19 cellular contexts compared by ENCODE assay signal in the genomic region with DNA sequence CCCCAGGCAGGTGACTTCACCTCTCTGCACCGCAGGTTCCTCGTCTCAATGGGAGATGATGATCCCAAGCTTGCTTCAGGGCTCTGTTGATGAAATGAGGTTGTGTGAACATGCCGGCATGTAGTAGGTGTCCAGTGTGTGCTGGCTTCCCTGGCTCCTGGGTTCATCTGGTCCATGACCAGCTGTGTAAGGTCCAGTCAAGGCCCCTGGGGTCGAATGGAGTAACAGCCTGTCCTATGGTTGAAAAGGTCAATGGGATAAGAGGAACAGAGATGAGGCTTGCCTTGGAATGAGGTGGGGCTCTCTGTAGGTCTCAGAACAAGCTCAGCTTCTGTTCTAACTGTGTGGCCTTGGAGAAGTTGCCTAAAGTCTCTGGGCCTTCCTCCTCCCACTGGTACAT. TPM values are rescaled to one million over a fixed set of nuclear protein-coding genes. Genes with fewer than 3 reads are reported as not detected.
DNase-seq lines count a peak whose midpoint lies in the region; ATAC-seq and TF ChIP-seq lines count a peak whose summit lies in the region.
"Had no signal": no experiment of that assay in that cellular context is flagged by ENCODE, and none has a peak within 500 bp of the region (broad histone marks: within the 10 kb centered on the region; RNA-seq: fewer than 3 reads in every experiment).

No MANE protein-coding gene starts in this region.

- CTCF ChIA-PET in HEK293 (lab: Yijun Ruan, JAX) = interaction anchor here (0.6 to 1.4 kb wide), 5 partner anchors 17 to 323 kb away, joined by 3 to 7 read pairs (median 3); no protein-coding TSS in a partner anchor

- H3K4me3 Mint-ChIP-seq in CD14-positive monocyte = no peak overlapping the region
- H3K4me3 Mint-ChIP-seq in activated naive CD8-positive, alpha-beta T cell = no peak overlapping the region
- H3K4me3 Mint-ChIP-seq: stimulated activated naive CD8-positive, alpha-beta T cell treated with anti-CD3 and anti-CD28 coated beads, Interleukin-15, amount 100 ng/mL, for 72 hours had no signal

- H3K27me3 ChIP-seq in lower lobe of right lung (ENCODE audit: low read depth) = no peaks in the 10 kb centered on the region
- H3K27me3 ChIP-seq in transverse colon = no peaks in the 10 kb centered on the region
- H3K27me3 ChIP-seq: cardiac muscle cell, right lobe of liver, vagina had no signal

- WGBS in transverse colon (ENCODE audit: low coverage in 1 of 2), 2 donors = 90 to 92% methylated on average over 3 to 4 of the region's 4 CpGs

- peak; percentile 17 to 46 for ATAC-seq in lower lobe of right lung
- ATAC-seq: right lobe of liver; stimulated activated naive CD8-positive, alpha-beta T cell treated with anti-CD3 and anti-CD28 coated beads, Interleukin-15, amount 100 ng/mL, for 72 hours had no signal

- in situ Hi-C loops in transverse colon (cut with MboI; ENCODE audit: low pct_ligation_motif_present in 1 of 4, low pct_unique_long_range_greater_than_20kb in 1 of 4, low sequenced_read_pairs in 3 of 4) = no loop called here

- H3K36me3 Mint-ChIP-seq in CD14-positive monocyte = peaks cover 91 to 98% of the 10 kb centered on the region in 2 donors
- peaks cover 2% of the 10 kb centered on the region for H3K36me3 Mint-ChIP-seq in activated naive CD8-positive, alpha-beta T cell

- no peaks in the 10 kb centered on the region for H3K9me3 Mint-ChIP-seq in CD14-positive monocyte
- no peaks in the 10 kb centered on the region for H3K9me3 Mint-ChIP-seq in activated naive CD8-positive, alpha-beta T cell (ENCODE audit: low read depth)
- H3K9me3 Mint-ChIP-seq: stimulated activated naive CD8-positive, alpha-beta T cell treated with anti-CD3 and anti-CD28 coated beads, Interleukin-15, amount 100 ng/mL, for 72 hours had no signal

- H3K27me3 Mint-ChIP-seq in CD14-positive monocyte (ENCODE audit: low read depth in 3 of 3) = no peaks in the 10 kb centered on the region
- H3K27me3 Mint-ChIP-seq in activated naive CD8-positive, alpha-beta T cell = no peaks in the 10 kb centered on the region
- H3K27me3 Mint-ChIP-seq: stimulated activated naive CD8-positive, alpha-beta T cell treated with anti-CD3 and anti-CD28 coated beads, Interleukin-15, amount 100 ng/mL, for 72 hours had no signal

- DNase-seq in CD14-positive monocyte (ENCODE audit: low spot score) = no peak
- DNase-seq in lower lobe of right lung = no peak
- no peak for DNase-seq in transverse colon
- DNase-seq in NCI-H187 (lab: John Stamatoyannopoulos, UW) = no peak
- no peak for DNase-seq in activated effector memory CD4-positive, alpha-beta T cell treated with anti-CD3 and anti-CD28 coated beads, Interleukin-2, amount 50 U/mL, for 16 hours
- DNase-seq: activated CD4-positive, CD25-positive, alpha-beta regulatory T cell treated with anti-CD3 and anti-CD28 coated beads, Interleukin-2, amount 50 U/mL, for 72 hours; Calu3; effector memory CD4-positive, alpha-beta T cell; NCI-H1105; NCI-H524 treated with DMSO at 0.1 percent for 48 hours; SIG-M5; stimulated activated naive CD8-positive, alpha-beta T cell treated with anti-CD3 and anti-CD28 coated beads, Interleukin-15, amount 100 ng/mL, for 72 hours; T-helper 9 cell had no signal

- POLR2A ChIA-PET in HEK293 (lab: Yijun Ruan, JAX) = no interaction called here

- TF ChIP-seq POLR2A in transverse colon (IDR thresholded peaks at IDR 0.05) = no peak

- peak overlapping the region in 6 of 7 donors; percentile 76 to 88 (median 83) for H3K27ac Mint-ChIP-seq in CD14-positive monocyte
- peak overlapping the region; percentile 54 for H3K27ac Mint-ChIP-seq in activated naive CD8-positive, alpha-beta T cell

- H3K4me1 ChIP-seq in HEK293 (ENCODE audit: control insufficient read depth, insufficient read depth, low read length) (no peaks in the 10 kb centered on the region), lower lobe of right lung (peaks cover 5% of the 10 kb centered on the region), transverse colon (no peaks in the 10 kb centered on the region)
- H3K4me1 ChIP-seq: right lobe of liver, vagina had no signal

- peaks cover 28% of the 10 kb centered on the region for H3K4me1 Mint-ChIP-seq in CD14-positive monocyte
- peaks cover 4% of the 10 kb centered on the region for H3K4me1 Mint-ChIP-seq in activated naive CD8-positive, alpha-beta T cell (ENCODE audit: low read depth)

- intact Hi-C loops in CD14-positive monocyte (cut with micrococcal nuclease) = no loop called here
- intact Hi-C loops in lower lobe of right lung (cut with DNase I) = no loop called here
- intact Hi-C loops in transverse colon (cut with DNase I; ENCODE audit: low total_unique reads) = no loop called here

- H3K9me3 ChIP-seq in HEK293 (ENCODE audit: control insufficient read depth, insufficient read depth, low read depth, low read length) (no peaks in the 10 kb centered on the region), lower lobe of right lung (no peaks in the 10 kb centered on the region), transverse colon (no peaks in the 10 kb centered on the region)
- H3K9me3 ChIP-seq: right lobe of liver, vagina had no signal

- H3K27ac ChIP-seq in HEK293 (ENCODE audit: extremely low read depth, low read depth, low read length) (no peak overlapping the region), lower lobe of right lung (no peak overlapping the region), transverse colon (no peak overlapping the region)
- H3K27ac ChIP-seq: cardiac muscle cell, KMS-11, right lobe of liver, vagina had no signal

- H3K4me3 ChIP-seq in HEK293 (ENCODE audit: low read depth, low read length) (no peak overlapping the region), lower lobe of right lung (no peak overlapping the region), transverse colon (no peak overlapping the region)
- H3K4me3 ChIP-seq: cardiac muscle cell, right lobe of liver, vagina had no signal

- TF ChIP-seq CTCF in CD14-positive monocyte (IDR thresholded peaks at IDR 0.05) (no peak), HEK293 (tag by site-specific recombination; IDR thresholded peaks at IDR 0.05) (no peak), lower lobe of right lung (IDR thresholded peaks at IDR 0.05) (no peak), transverse colon (IDR thresholded peaks at IDR 0.05) (no peak)

- no peak for TF ChIP-seq EP300 in transverse colon (IDR thresholded peaks at IDR 0.05; ENCODE audit: low read depth)

- peaks cover 0 to 84% of the 10 kb centered on the region in 2 experiments; a peak in 1 of 3 replicates for H3K36me3 ChIP-seq in HEK293 (ENCODE audit: control insufficient read depth in 2 of 2, insufficient read depth in 1 of 2, low read length in 2 of 2)
- peaks cover 97% of the 10 kb centered on the region for H3K36me3 ChIP-seq in lower lobe of right lung
- H3K36me3 ChIP-seq in transverse colon = peaks cover 0 to 36% (median 11%) of the 10 kb centered on the region in 4 donors
- H3K36me3 ChIP-seq: vagina had no signal

TF ChIP-seq in HEK293, 187 proteins besides CTCF, POLR2A, EP300 and RAD21:
- TF ChIP-seq ZIC2 (tag by site-specific recombination; IDR thresholded peaks at IDR 0.05) (0 out of 2 replicates have a peak, but pooled peaks have one; percentile 17), HOXA7 (CRISPR knock-in tag; IDR thresholded peaks at IDR 0.05; ENCODE audit: borderline replicate concordance) (no peak)

RNA-seq across cellular contexts. Expression of gene RPS6KA1, which starts 26.5 kb away (rescaled TPM):
- polyA plus RNA-seq in CD14-positive monocyte = 100 to 1,000 TPM; 188 to 189 TPM
- total RNA-seq in lower lobe of right lung (140 TPM), transverse colon (100 to 1,000 TPM; 153 to 202 (median 174) TPM)
